In the genomic region with DNA sequence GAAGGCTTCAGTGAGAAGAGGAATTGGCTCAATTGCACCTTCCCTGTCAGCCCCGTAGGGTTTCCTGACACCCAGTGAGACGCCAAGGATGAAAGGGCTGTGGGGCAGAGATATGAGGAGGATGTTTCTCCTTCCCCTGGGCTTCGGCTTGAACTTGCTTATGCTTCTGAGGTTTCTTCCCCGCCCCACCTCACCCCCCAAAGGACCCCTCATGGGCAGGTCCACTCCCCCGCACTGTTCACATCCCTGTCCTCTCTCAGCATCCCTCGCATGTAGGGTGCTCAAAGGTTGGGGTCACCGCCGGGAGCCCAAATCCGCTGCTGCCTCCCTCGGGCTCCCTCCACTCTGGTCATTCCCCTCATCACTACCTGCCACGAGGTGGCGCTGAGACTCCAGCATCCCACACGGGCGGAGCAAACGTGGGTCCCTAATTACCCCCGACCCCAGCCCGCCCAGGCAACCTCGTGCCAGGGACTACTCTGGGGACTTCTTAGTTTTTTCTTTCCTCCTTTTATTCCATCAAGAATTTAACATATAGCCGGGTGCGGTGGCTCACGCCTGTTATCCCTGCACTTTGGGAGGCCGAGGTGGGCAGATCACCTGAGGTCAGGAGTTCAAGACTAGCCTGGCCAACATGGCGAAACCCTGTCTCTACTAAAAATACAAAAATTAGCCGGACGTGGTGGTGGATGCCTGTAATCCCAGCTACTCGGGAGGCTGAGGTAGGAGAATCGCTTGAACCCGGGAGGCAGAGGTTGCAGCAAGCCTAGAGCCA, we compare ENCODE assay signal across 8 cellular contexts. TPM values are rescaled to one million over a fixed set of nuclear protein-coding genes. Genes with fewer than 3 reads are reported as not detected.
DNase-seq lines count a peak whose midpoint lies in the region; ATAC-seq and TF ChIP-seq lines count a peak whose summit lies in the region.

No MANE protein-coding gene starts in this region.

- TF ChIP-seq CTCF in esophagus muscularis mucosa (IDR thresholded peaks at IDR 0.05) (peak; percentile 69 to 88 (median 82)), neural crest cell (conservative IDR thresholded peaks at IDR 0.05) (peak; percentile 85), type B pancreatic cell (conservative IDR thresholded peaks at IDR 0.05) (peak; percentile 91)

- H3K27me3 Mint-ChIP-seq in neural crest cell (ENCODE audit: low read depth), result peaks cover 7% of the 10 kb centered on the region
- H3K27me3 Mint-ChIP-seq in type B pancreatic cell, result peaks cover 27% of the 10 kb centered on the region

- WGBS in esophagus muscularis mucosa, result 26% methylated on average over 27 of the region's 28 CpGs

- H3K4me3 ChIP-seq in esophagus muscularis mucosa, result no peak overlapping the region

- peaks cover 0 to 14% (median 9%) of the 10 kb centered on the region in 4 donors for H3K4me1 ChIP-seq in esophagus muscularis mucosa

- H3K27ac ChIP-seq in esophagus muscularis mucosa (replicated peaks in 1 of 4), result no peak overlapping the region

- TF ChIP-seq POLR2A in esophagus muscularis mucosa (IDR thresholded peaks at IDR 0.05; ENCODE audit: low read depth), result no peak

- H3K9me3 ChIP-seq in esophagus muscularis mucosa, result no peaks in the 10 kb centered on the region

- H3K27me3 ChIP-seq in esophagus muscularis mucosa, result peaks cover 0 to 56% (median 7%) of the 10 kb centered on the region in 4 donors

- ATAC-seq in GM19397 (IDR thresholded peaks at IDR 0.05; ENCODE audit: unreplicated experiment), result no peak

- intact Hi-C loops in esophagus muscularis mucosa (cut with DNase I), result loop anchor here (5.0 kb wide), 2 partner anchors 56 to 241 kb away; a partner anchor contains a TSS

- H3K4me3 Mint-ChIP-seq in neural crest cell (peak overlapping the region; percentile 19), type B pancreatic cell (no peak overlapping the region)

- DNase-seq in DMS 273 (lab: John Stamatoyannopoulos, UW; ENCODE audit: unreplicated experiment) (peak; percentile 77), DMS 273 treated with DMSO at 0.1 percent for 48 hours (lab: John Stamatoyannopoulos, UW) (no peak), NCI-H82 treated with DMSO at 0.1 percent for 48 hours (lab: John Stamatoyannopoulos, UW; ENCODE audit: unreplicated experiment) (peak; percentile 22), esophagus muscularis mucosa (ENCODE audit: extremely low spot score) (peak; percentile 93), neural crest cell (ENCODE audit: low read depth, low spot score) (peak; percentile 84), type B pancreatic cell (ENCODE audit: extremely low spot score, unreplicated experiment) (no peak)
- peak; percentile 89 for DNase-seq in activated CD8-positive, alpha-beta memory T cell treated with anti-CD3 and anti-CD28 coated beads, Interleukin-2, amount 50 U/mL, for 48 hours

- H3K36me3 Mint-ChIP-seq in neural crest cell (ENCODE audit: low read depth), result no peaks in the 10 kb centered on the region
- H3K36me3 Mint-ChIP-seq in type B pancreatic cell, result no peaks in the 10 kb centered on the region

- H3K9me3 Mint-ChIP-seq in neural crest cell (no peaks in the 10 kb centered on the region), type B pancreatic cell (no peaks in the 10 kb centered on the region)

- no peaks in the 10 kb centered on the region for H3K36me3 ChIP-seq in esophagus muscularis mucosa

- H3K27ac Mint-ChIP-seq in neural crest cell (ENCODE audit: unreplicated experiment) (peak overlapping the region; percentile 13), type B pancreatic cell (no peak overlapping the region)

- peaks cover 8% of the 10 kb centered on the region for H3K4me1 Mint-ChIP-seq in neural crest cell
- peaks cover 4% of the 10 kb centered on the region for H3K4me1 Mint-ChIP-seq in type B pancreatic cell (ENCODE audit: unreplicated experiment)

- TF ChIP-seq EP300 in esophagus muscularis mucosa (IDR thresholded peaks at IDR 0.05), result no peak

RNA-seq across cellular contexts. Expression of a gene that starts 3.3 kb away (rescaled TPM):
- total RNA-seq in esophagus muscularis mucosa (under 1 TPM in 3 of 4 donors, not detected in 1; 0.11 to 0.32 (median 0.17) TPM), neural crest cell (0.07 and 0.18 TPM in 2 replicates), type B pancreatic cell (ENCODE audit: low replicate concordance) (not detected in 2 replicates)

RNA-seq across cellular contexts. Expression of a gene that starts 5.9 kb away (rescaled TPM):
- not detected for total RNA-seq in esophagus muscularis mucosa
- total RNA-seq in neural crest cell, result not detected in 2 replicates
- not detected in 2 replicates for total RNA-seq in type B pancreatic cell (ENCODE audit: low replicate concordance)

Comparison
In these comparisons a context has a peak if more than half of its experiments do, and no peak if none do; other contexts are left out.
1. DNase-seq: peak in DMS 273 (single experiment), NCI-H82 treated with DMSO at 0.1 percent for 48 hours (single experiment), activated CD8-positive, alpha-beta memory T cell treated with anti-CD3 and anti-CD28 coated beads, Interleukin-2, amount 50 U/mL, for 48 hours (single experiment), esophagus muscularis mucosa (single experiment) and neural crest cell (single experiment); none in DMS 273 treated with DMSO at 0.1 percent for 48 hours (single experiment) and type B pancreatic cell (single experiment).
2. Peak in every context shown above with its lines, with median percentiles within 50 percentile points of each other: CTCF ChIP-seq.